8 cellular contexts compared by ENCODE assay signal in genomic region chr2:121734544-121734943, GRCh38. TPM values are rescaled to one million over a fixed set of nuclear protein-coding genes. Genes with fewer than 3 reads are reported as not detected.
A peak's percentile ranks its signal among the peaks of the same experiment; 100 is the strongest.
DNase-seq lines count a peak whose midpoint lies in the region; ATAC-seq and TF ChIP-seq lines count a peak whose summit lies in the region.
"Not testable (repeated sequence)": the region's sequence is repeated elsewhere in the genome, so short reads cannot be mapped to it uniquely, and the experiment has no call there.

No MANE protein-coding gene starts in this region.

- H3K27me3 Mint-ChIP-seq in GM23338 (ENCODE audit: insufficient read depth, low read depth, poor library complexity): peaks cover 11% of the 10 kb centered on the region
- H3K27me3 Mint-ChIP-seq in activated naive CD4-positive, alpha-beta T cell treated with anti-CD3 and anti-CD28 coated beads, Interleukin-2, amount 50 U/mL, for 24 hours; MCF 10A (ENCODE audit: insufficient read depth, unreplicated experiment); naive thymus-derived CD8-positive, alpha-beta T cell: not testable (repeated sequence)

- H3K4me1 Mint-ChIP-seq in GM23338: peaks cover 12% of the 10 kb centered on the region; the same call in 2 of the 3 replicates
- peaks cover 64% of the 10 kb centered on the region for H3K4me1 Mint-ChIP-seq in activated naive CD4-positive, alpha-beta T cell treated with anti-CD3 and anti-CD28 coated beads, Interleukin-2, amount 50 U/mL, for 24 hours
- not testable (repeated sequence) for H3K4me1 Mint-ChIP-seq in MCF 10A (ENCODE audit: insufficient read depth, unreplicated experiment)
- peaks cover 20 to 70% (median 65%) of the 10 kb centered on the region in 4 donors for H3K4me1 Mint-ChIP-seq in naive thymus-derived CD8-positive, alpha-beta T cell

- H3K4me3 Mint-ChIP-seq in GM23338: 0 out of 3 replicates have a peak overlapping the region, but pooled peaks have one; percentile 99
- peak overlapping the region; percentile 94 for H3K4me3 Mint-ChIP-seq in activated naive CD4-positive, alpha-beta T cell treated with anti-CD3 and anti-CD28 coated beads, Interleukin-2, amount 50 U/mL, for 24 hours
- H3K4me3 Mint-ChIP-seq in MCF 10A (ENCODE audit: unreplicated experiment): peak overlapping the region; percentile 95
- peak overlapping the region in 6 of 10 donors; percentile 7 to 100 (median 95) for H3K4me3 Mint-ChIP-seq in naive thymus-derived CD8-positive, alpha-beta T cell

- not testable (repeated sequence) for H3K4me2 ChIP-seq in GM23338
- H3K4me2 ChIP-seq in PC-3 (ENCODE audit: low read length) (peak overlapping the region; percentile 90; the same call in 1 of the 2 replicates), skeletal muscle satellite cell (ENCODE audit: low read length) (peak overlapping the region; percentile 84)

- not testable (repeated sequence) for H3K27ac Mint-ChIP-seq in GM23338; activated naive CD4-positive, alpha-beta T cell treated with anti-CD3 and anti-CD28 coated beads, Interleukin-2, amount 50 U/mL, for 24 hours; MCF 10A (ENCODE audit: low read depth, unreplicated experiment)
- H3K27ac Mint-ChIP-seq in naive thymus-derived CD8-positive, alpha-beta T cell: peak overlapping the region in 3 of 10 donors; percentile 1 to 85 (median 51)

- not testable (repeated sequence) for H3K9me3 Mint-ChIP-seq in GM23338; activated naive CD4-positive, alpha-beta T cell treated with anti-CD3 and anti-CD28 coated beads, Interleukin-2, amount 50 U/mL, for 24 hours; MCF 10A (ENCODE audit: unreplicated experiment); naive thymus-derived CD8-positive, alpha-beta T cell

- peak overlapping the region; percentile 89 for H3K4me3 ChIP-seq in ACC112 (ENCODE audit: low read depth, low read length)
- 0 out of 2 replicates have a peak overlapping the region, but pooled peaks have one; percentile 100 for H3K4me3 ChIP-seq in GM23338
- peak overlapping the region; percentile 100 for H3K4me3 ChIP-seq in PC-3 (ENCODE audit: low read length)
- H3K4me3 ChIP-seq in skeletal muscle satellite cell (ENCODE audit: low read length): not testable (repeated sequence)

- H3K27ac ChIP-seq in ACC112 (ENCODE audit: low read depth, low read length); PC-3 (ENCODE audit: low read length): not testable (repeated sequence)
- H3K27ac ChIP-seq in GM23338 (ENCODE audit: low read depth): 0 out of 2 replicates have a peak overlapping the region, but pooled peaks have one; percentile 24

- H3F3A ChIP-seq in GM23338 (replicated peaks; ENCODE audit: low read depth); PC-3 (ENCODE audit: low read length, unreplicated experiment): not testable (repeated sequence)

- H3K79me2 ChIP-seq in ACC112 (ENCODE audit: control insufficient read depth, insufficient read depth, low read length, unreplicated experiment) (peaks cover 47% of the 10 kb centered on the region), GM23338 (replicated peaks; ENCODE audit: insufficient read depth) (peaks cover 48% of the 10 kb centered on the region), PC-3 (ENCODE audit: low read length) (peaks cover 40% of the 10 kb centered on the region)

- POLR2A ChIA-PET in PC-3 (lab: Charles Lee; ENCODE audit: unreplicated experiment): not testable (repeated sequence)
- POLR2A ChIA-PET in MCF 10A (lab: Yijun Ruan, JAX): interaction anchor here (1.0 to 4.6 kb wide), 6 partner anchors 9 to 259 kb away, joined by 3 to 46 read pairs (median 32); partner anchors contain the start of genes CLASP1, RNU4ATAC and TSN
- POLR2A ChIA-PET in naive thymus-derived CD8-positive, alpha-beta T cell (lab: Charles Lee): interaction anchor here (2.1 to 3.7 kb wide), 2 partner anchors 85 to 204 kb away, joined by 5 to 37 read pairs; partner anchors contain the start of genes CLASP1 and RNU4ATAC

- not testable (repeated sequence) for BruUV-seq in PC-3 (replicated peaks; lab: Mats Ljungman, UMichigan); MCF 10A (replicated peaks; lab: Mats Ljungman, UMichigan)

- not testable (repeated sequence) for TF ChIP-seq CTCF in GM23338 (conservative IDR thresholded peaks at IDR 0.05; ENCODE audit: low read depth in 2 of 2); PC-3 (conservative IDR thresholded peaks at IDR 0.05; ENCODE audit: low read depth, low read length); MCF 10A (IDR thresholded peaks at IDR 0.05; ENCODE audit: unreplicated experiment)

- not testable (repeated sequence) for H3K9me3 ChIP-seq in PC-3 (ENCODE audit: low read length); skeletal muscle satellite cell (replicated peaks; ENCODE audit: low read length)

- DNase-seq in GM23338 (ENCODE audit: low spot score); PC-3; MCF 10A (ENCODE audit: unreplicated experiment); naive thymus-derived CD8-positive, alpha-beta T cell: not testable (repeated sequence)
- peak; percentile 19 for DNase-seq in activated CD8-positive, alpha-beta memory T cell treated with anti-CD3 and anti-CD28 coated beads for 24 hours

- H4K20me1 ChIP-seq in GM23338 (replicated peaks; ENCODE audit: insufficient read depth) (peaks cover 34% of the 10 kb centered on the region), PC-3 (ENCODE audit: low read length) (peaks cover 16% of the 10 kb centered on the region)

- H3K4me1 ChIP-seq in ACC112 (ENCODE audit: control insufficient read depth, insufficient read depth, low read length, unreplicated experiment); PC-3 (ENCODE audit: insufficient read depth, low read length); skeletal muscle satellite cell (ENCODE audit: control insufficient read depth, insufficient read depth, low read length): not testable (repeated sequence)
- H3K4me1 ChIP-seq in GM23338 (ENCODE audit: insufficient read depth): peaks cover 13% of the 10 kb centered on the region

- intact Hi-C loops in PC-3 (cut with micrococcal nuclease); MCF 10A (cut with micrococcal nuclease): not testable (repeated sequence)

- not testable (repeated sequence) for ATAC-seq in GM23338; PC-3; naive thymus-derived CD8-positive, alpha-beta T cell

- not testable (repeated sequence) for H3K9me2 ChIP-seq in GM23338 (ENCODE audit: insufficient read depth); PC-3 (replicated peaks; ENCODE audit: low read length)

- H3K27me3 ChIP-seq in ACC112 (ENCODE audit: insufficient read depth, low read length); GM23338 (ENCODE audit: insufficient read depth); PC-3 (ENCODE audit: low read length); skeletal muscle satellite cell (ENCODE audit: control insufficient read depth, insufficient read depth, low read length): not testable (repeated sequence)

- not testable (repeated sequence) for H2AFZ ChIP-seq in ACC112 (ENCODE audit: low read length, unreplicated experiment); GM23338; PC-3 (ENCODE audit: low read length)

- H3K9ac ChIP-seq in PC-3 (ENCODE audit: low read length): not testable (repeated sequence)
- peak overlapping the region; percentile 96 for H3K9ac ChIP-seq in skeletal muscle satellite cell (ENCODE audit: low read depth, low read length)

- H3K36me3 ChIP-seq in ACC112 (ENCODE audit: insufficient read depth, low read length): peaks cover 12% of the 10 kb centered on the region
- H3K36me3 ChIP-seq in GM23338 (ENCODE audit: insufficient read depth): peaks cover 48% of the 10 kb centered on the region
- peaks cover 38% of the 10 kb centered on the region; the same call in 1 of the 2 replicates for H3K36me3 ChIP-seq in PC-3 (ENCODE audit: low read depth, low read length)
- peaks cover 42% of the 10 kb centered on the region for H3K36me3 ChIP-seq in skeletal muscle satellite cell (ENCODE audit: insufficient read depth, low read length)

- CTCF ChIA-PET in PC-3 (lab: Charles Lee): not testable (repeated sequence)
- CTCF ChIA-PET in MCF 10A (lab: Yijun Ruan, JAX): interaction anchor here (0.7 to 1.6 kb wide), 5 partner anchors 11 to 203 kb away, joined by 3 to 6 read pairs (median 4); no protein-coding TSS in a partner anchor

- peaks cover 59% of the 10 kb centered on the region for H3K36me3 Mint-ChIP-seq in GM23338 (ENCODE audit: low read depth)
- peaks cover 21% of the 10 kb centered on the region for H3K36me3 Mint-ChIP-seq in activated naive CD4-positive, alpha-beta T cell treated with anti-CD3 and anti-CD28 coated beads, Interleukin-2, amount 50 U/mL, for 24 hours
- H3K36me3 Mint-ChIP-seq in MCF 10A (ENCODE audit: insufficient read depth, unreplicated experiment): peaks cover 46% of the 10 kb centered on the region
- peaks cover 5 to 58% (median 11%) of the 10 kb centered on the region in 3 donors for H3K36me3 Mint-ChIP-seq in naive thymus-derived CD8-positive, alpha-beta T cell

RNA-seq across cellular contexts. Expression of gene NIFK, which starts 2.1 kb away (rescaled TPM):
- total RNA-seq in GM23338 (2014; rRNA removed; shearing (Covaris generic)): 98.8 and 106 TPM in 2 replicates
- polyA plus RNA-seq in GM23338 (2016; fragmentation: Nextera tagmentation; extraction: Ambion mirVana): 263 and 289 TPM in 2 replicates
- total RNA-seq in PC-3 (2014; rRNA removed) (42.1 and 64.1 TPM in 2 replicates), MCF 10A (2022) (111 and 171 TPM in 2 replicates)
- total RNA-seq in naive thymus-derived CD8-positive, alpha-beta T cell: 10 to 100 TPM; 68.5 to 80.3 TPM
- polyA plus RNA-seq in naive thymus-derived CD8-positive, alpha-beta T cell: 10 to 100 TPM; 62.8 to 88.6 (median 77.1) TPM
- total RNA-seq in skeletal muscle satellite cell (2012; rRNA removed): 71.2 and 81.9 TPM in 2 replicates

RNA-seq across cellular contexts. Expression of gene TSN, which starts 20.9 kb away (rescaled TPM):
- 94.2 and 94.8 TPM in 2 replicates for total RNA-seq in GM23338 (2014; rRNA removed; shearing (Covaris generic))
- polyA plus RNA-seq in GM23338 (2016; fragmentation: Nextera tagmentation; extraction: Ambion mirVana): 49.6 and 62.5 TPM in 2 replicates
- 55.0 and 83.0 TPM in 2 replicates for total RNA-seq in PC-3 (2014; rRNA removed)
- total RNA-seq in MCF 10A (2022): 60.7 and 78.2 TPM in 2 replicates
- total RNA-seq in naive thymus-derived CD8-positive, alpha-beta T cell: 10 to 100 TPM; 62.4 to 65.3 TPM
- polyA plus RNA-seq in naive thymus-derived CD8-positive, alpha-beta T cell: 10 to 100 TPM; 74.8 to 90.9 (median 79.2) TPM
- total RNA-seq in skeletal muscle satellite cell (2012; rRNA removed): 44.6 and 47.9 TPM in 2 replicates
